Comparison of ENCODE assay signal across 8 cellular contexts in genomic region chr20:58890073-58890453, GRCh38. TPM values are rescaled to one million over a fixed set of nuclear protein-coding genes. Genes with fewer than 3 reads are reported as not detected.
A peak's percentile ranks its signal among the peaks of the same experiment; 100 is the strongest.
DNase-seq lines count a peak whose midpoint lies in the region; ATAC-seq, FAIRE-seq and TF ChIP-seq lines count a peak whose summit lies in the region.

No MANE protein-coding gene starts in this region.

- TF ChIP-seq POLR2A in HCT116 (IDR thresholded peaks at IDR 0.05; ENCODE audit: borderline replicate concordance, extremely low read depth, insufficient read depth, insufficient read length), result no peak

- ATAC-seq in HCT116, result no peak
- ATAC-seq in activated B cell treated with CpG ODN at 0.5 μM for 24 hours (ENCODE audit: low read depth), result no peak
- ATAC-seq in stimulated activated naive B cell treated with anti-CD40 and anti-IgM and Interleukin-4, amounts not matched to agents 10 μg/mL and 1 μg/mL and 100 μg/mL, for 72 hours (replicated peaks), result no peak
- ATAC-seq in GM19463 (IDR thresholded peaks at IDR 0.05; ENCODE audit: unreplicated experiment), result no peak
- no peak for ATAC-seq in HG03354 (IDR thresholded peaks at IDR 0.05; ENCODE audit: poor library complexity, severe bottlenecking, unreplicated experiment)

- H3K4me2 ChIP-seq in HCT116 (ENCODE audit: low read length), result peak overlapping the region; percentile 79

- H3K27ac ChIP-seq in HCT116 (ENCODE audit: low read depth, low read length) (peak overlapping the region; percentile 85), right atrium auricular region (peak overlapping the region; percentile 99)

- H3K9me3 ChIP-seq in HCT116 (ENCODE audit: control insufficient read depth in 1 of 2, insufficient read depth in 1 of 2, low read depth in 1 of 2, low read length in 2 of 2) (no peaks in the 10 kb centered on the region), right atrium auricular region (no peaks in the 10 kb centered on the region)

- CTCF ChIA-PET in HCT116 (lab: Charles Lee) (no interaction called here), activated B cell treated with CpG ODN at 0.5 μM for 24 hours (lab: Charles Lee) (interaction anchor here (1.1 kb wide), 1 partner anchor 239 kb away, joined by 3 read pairs; the partner anchor contains the start of gene STX16)

- no peaks in the 10 kb centered on the region for H3K9me3 Mint-ChIP-seq in activated B cell treated with CpG ODN at 0.5 μM for 24 hours
- no peaks in the 10 kb centered on the region for H3K9me3 Mint-ChIP-seq in stimulated activated naive B cell treated with anti-CD40 and anti-IgM and Interleukin-4, amounts not matched to agents 10 μg/mL and 1 μg/mL and 100 μg/mL, for 72 hours

- peak overlapping the region; percentile 97 for H3K27ac Mint-ChIP-seq in activated B cell treated with CpG ODN at 0.5 μM for 24 hours
- peak overlapping the region; percentile 98 for H3K27ac Mint-ChIP-seq in stimulated activated naive B cell treated with anti-CD40 and anti-IgM and Interleukin-4, amounts not matched to agents 10 μg/mL and 1 μg/mL and 100 μg/mL, for 72 hours

- peak overlapping the region; percentile 73 for H3K9ac ChIP-seq in HCT116 (ENCODE audit: low read length)

- TF ChIP-seq CTCF in HCT116 (IDR thresholded peaks at IDR 0.05 in 2 of 3, conservative IDR thresholded peaks at IDR 0.05 in 1 of 3; ENCODE audit: borderline replicate concordance in 1 of 3, insufficient read depth in 1 of 3, low read depth in 2 of 3, low read length in 2 of 3), result no peak
- TF ChIP-seq CTCF in activated B cell treated with CpG ODN at 0.5 μM for 24 hours (IDR thresholded peaks at IDR 0.05), result no peak
- no peak for TF ChIP-seq CTCF in right atrium auricular region (IDR thresholded peaks at IDR 0.05)

- H3K4me3 ChIP-seq in HCT116 (replicated peaks in 1 of 2; ENCODE audit: low read depth in 1 of 2, low read length in 2 of 2), result peak overlapping the region; percentile 52 to 61
- H3K4me3 ChIP-seq in right atrium auricular region, result peak overlapping the region; percentile 87 to 92

- TF ChIP-seq RAD21 in HCT116 (IDR thresholded peaks at IDR 0.05; ENCODE audit: low read depth), result no peak

- H2AFZ ChIP-seq in HCT116 (ENCODE audit: low read depth, low read length, poor library complexity, severe bottlenecking), result no peak overlapping the region

- peaks cover 14 to 26% of the 10 kb centered on the region in 2 experiments for H3K4me1 ChIP-seq in HCT116 (ENCODE audit: control insufficient read depth in 1 of 2, insufficient read depth in 2 of 2, low read length in 2 of 2)
- peaks cover 0 to 27% of the 10 kb centered on the region in 2 donors for H3K4me1 ChIP-seq in right atrium auricular region

- peaks cover 40% of the 10 kb centered on the region for H3K4me1 Mint-ChIP-seq in activated B cell treated with CpG ODN at 0.5 μM for 24 hours
- H3K4me1 Mint-ChIP-seq in stimulated activated naive B cell treated with anti-CD40 and anti-IgM and Interleukin-4, amounts not matched to agents 10 μg/mL and 1 μg/mL and 100 μg/mL, for 72 hours, result peaks cover 23 to 43% of the 10 kb centered on the region in 2 donors

- DNase-seq in HCT116 (ENCODE audit: low read depth, low spot score), result no peak
- no peak for DNase-seq in activated B cell treated with CpG ODN at 0.5 μM for 24 hours
- DNase-seq in right atrium auricular region (ENCODE audit: low spot score), result no peak
- peak; percentile 6 for DNase-seq in stimulated activated naive B cell treated with anti-CD40 and anti-IgM and Interleukin-4, amounts not matched to agents 10 μg/mL and 1 μg/mL and 100 μg/mL, for 72 hours
- no peak for DNase-seq in T-helper 9 cell
- DNase-seq in HTR-8/SVneo (ENCODE audit: insufficient read length, low spot score), result no peak

- peaks cover 44% of the 10 kb centered on the region for H3K79me2 ChIP-seq in HCT116 (ENCODE audit: insufficient read depth, low read length)

- no peak for FAIRE-seq in HTR-8/SVneo (lab: Jason Lieb, UNC)

- H3K36me3 Mint-ChIP-seq in activated B cell treated with CpG ODN at 0.5 μM for 24 hours (ENCODE audit: low read depth), result peaks cover 9% of the 10 kb centered on the region
- H3K36me3 Mint-ChIP-seq in stimulated activated naive B cell treated with anti-CD40 and anti-IgM and Interleukin-4, amounts not matched to agents 10 μg/mL and 1 μg/mL and 100 μg/mL, for 72 hours, result peaks cover 12 to 25% of the 10 kb centered on the region in 2 donors

- RAD21 ChIA-PET in HCT116 (lab: Charles Lee; ENCODE audit: low non-redundant PET in 1 of 2, low total read pairs in 2 of 2, uncharacterized antibody in 2 of 2, unreplicated experiment in 2 of 2), result no interaction called here

- no peaks in the 10 kb centered on the region for H3K9me2 ChIP-seq in HCT116 (ENCODE audit: insufficient read depth)

- peak overlapping the region; percentile 92 for H3K4me3 Mint-ChIP-seq in activated B cell treated with CpG ODN at 0.5 μM for 24 hours
- H3K4me3 Mint-ChIP-seq in stimulated activated naive B cell treated with anti-CD40 and anti-IgM and Interleukin-4, amounts not matched to agents 10 μg/mL and 1 μg/mL and 100 μg/mL, for 72 hours, result peak overlapping the region; percentile 96 to 98

- no peaks in the 10 kb centered on the region for H3K36me3 ChIP-seq in HCT116 (ENCODE audit: control insufficient read depth in 1 of 2, insufficient read depth in 2 of 2, low read length in 2 of 2)
- H3K36me3 ChIP-seq in right atrium auricular region, result no peaks in the 10 kb centered on the region

- intact Hi-C loops in HCT116 (cut with micrococcal nuclease) (loop anchor here (10.0 kb wide), 1 partner anchor 145 kb away; the partner anchor contains the start of gene ATP5F1E), activated B cell treated with CpG ODN at 0.5 μM for 24 hours (cut with micrococcal nuclease) (loop anchor here (1.0 to 5.0 kb wide), 5 partner anchors 20 to 1273 kb away; partner anchors contain the start of genes PRELID3B and ZNF831)

- H4K20me1 ChIP-seq in HCT116 (ENCODE audit: insufficient read depth), result peaks cover 12% of the 10 kb centered on the region; the same call in 1 of the 2 replicates

- POLR2A ChIA-PET in HCT116 (lab: Charles Lee), result interaction anchor here (0.6 kb wide), 1 partner anchor 204 kb away, joined by 4 read pairs; no protein-coding TSS in a partner anchor
- POLR2A ChIA-PET in activated B cell treated with CpG ODN at 0.5 μM for 24 hours (lab: Charles Lee), result interaction anchor here (0.7 to 4.2 kb wide), 14 partner anchors 8 to 275 kb away, joined by 3 to 75 read pairs (median 11); partner anchors contain the start of genes ATP5F1E, NELFCD and PRELID3B

- no TSS peak for BruUV-seq in HCT116 (replicated peaks; lab: Mats Ljungman, UMichigan)

- no peaks in the 10 kb centered on the region for H3K27me3 ChIP-seq in HCT116 (ENCODE audit: insufficient read depth, low read length)
- no peaks in the 10 kb centered on the region for H3K27me3 ChIP-seq in right atrium auricular region

- H3K27me3 Mint-ChIP-seq in activated B cell treated with CpG ODN at 0.5 μM for 24 hours, result no peaks in the 10 kb centered on the region
- no peaks in the 10 kb centered on the region for H3K27me3 Mint-ChIP-seq in stimulated activated naive B cell treated with anti-CD40 and anti-IgM and Interleukin-4, amounts not matched to agents 10 μg/mL and 1 μg/mL and 100 μg/mL, for 72 hours

TF ChIP-seq in HCT116, 20 proteins besides CTCF, POLR2A, EP300 and RAD21:
- peak; percentile 53 for TF ChIP-seq ZFX (IDR thresholded peaks at IDR 0.05)
- TF ChIP-seq TCF7L2 (IDR thresholded peaks at IDR 0.05; ENCODE audit: borderline replicate concordance, extremely low read depth, insufficient read depth, insufficient read length), result no peak
TF ChIP-seq in HCT116: peak in this region for 1.

RNA-seq across cellular contexts. Expression of gene GNAS, which starts 37.5 kb away (rescaled TPM):
- total RNA-seq in HCT116 (2021; ENCODE audit: unreplicated experiment), result 699 TPM
- polyA plus RNA-seq in HCT116 (2012), result 1,231 and 1,638 TPM in 2 replicates
- 784 and 849 TPM in 2 replicates for total RNA-seq in activated B cell treated with CpG ODN at 0.5 μM for 24 hours
- total RNA-seq in right atrium auricular region, result 1,000 to 10,000 TPM; 1,032 to 1,202 TPM

RNA-seq across cellular contexts. Expression of gene GNAS-AS1, which starts 39.4 kb away (rescaled TPM):
- not detected for total RNA-seq in HCT116 (2021; ENCODE audit: unreplicated experiment)
- not detected in 2 replicates for polyA plus RNA-seq in HCT116 (2012)
- 1.4 and 1.5 TPM in 2 replicates for total RNA-seq in activated B cell treated with CpG ODN at 0.5 μM for 24 hours
- not detected for total RNA-seq in right atrium auricular region
